ENCODE assay signal across 8 cellular contexts in genomic region chr14:35826952-35827416, GRCh38. TPM values are rescaled to one million over a fixed set of nuclear protein-coding genes. Genes with fewer than 3 reads are reported as not detected.
DNase-seq lines count a peak whose midpoint lies in the region; ATAC-seq and TF ChIP-seq lines count a peak whose summit lies in the region.

No MANE protein-coding gene starts in this region.

- DNase-seq in breast epithelium (ENCODE audit: low spot score in 2 of 2) (no peak), mucosa of descending colon (no peak), GDM1 (lab: John Stamatoyannopoulos, UW) (no peak), DMS53 treated with DMSO at 0.1 percent for 48 hours (lab: John Stamatoyannopoulos, UW; ENCODE audit: unreplicated experiment) (no peak), NCI-H510A (lab: John Stamatoyannopoulos, UW) (no peak)
- DNase-seq in activated CD4-positive, CD25-positive, alpha-beta regulatory T cell treated with anti-CD3 and anti-CD28 coated beads, Interleukin-2, amount 50 U/mL, for 72 hours = no peak

- no peak for TF ChIP-seq POLR2A in breast epithelium (IDR thresholded peaks at IDR 0.05)

- H3K27ac ChIP-seq in 22Rv1 = peak overlapping the region; percentile 96
- H3K27ac ChIP-seq in breast epithelium = peak overlapping the region; percentile 95 to 98

- peak; percentile 0; the same call in 1 of the 2 replicates for TF ChIP-seq CTCF in 22Rv1 (IDR thresholded peaks at IDR 0.05)
- TF ChIP-seq CTCF in breast epithelium (IDR thresholded peaks at IDR 0.05) = no peak
- TF ChIP-seq CTCF in mucosa of descending colon (IDR thresholded peaks at IDR 0.05) = no peak

- no peaks in the 10 kb centered on the region for H3K27me3 ChIP-seq in breast epithelium

- intact Hi-C loops in breast epithelium (cut with DNase I; ENCODE audit: low total_unique reads) = no loop called here
- intact Hi-C loops in mucosa of descending colon (cut with DNase I, micrococcal nuclease) = no loop called here

- H3K9me3 ChIP-seq in breast epithelium (no peaks in the 10 kb centered on the region), mucosa of descending colon (no peaks in the 10 kb centered on the region)

- H3K4me1 ChIP-seq in breast epithelium (no peaks in the 10 kb centered on the region), mucosa of descending colon (ENCODE audit: low read depth) (no peaks in the 10 kb centered on the region)

- no peaks in the 10 kb centered on the region for H3K36me3 ChIP-seq in breast epithelium
- no peaks in the 10 kb centered on the region for H3K36me3 ChIP-seq in mucosa of descending colon (ENCODE audit: low read depth)

- H3K4me3 ChIP-seq in breast epithelium = peak overlapping the region; percentile 63 to 87 (median 85)
- peak overlapping the region; percentile 85 for H3K4me3 ChIP-seq in mucosa of descending colon

- ATAC-seq in HG02852 (IDR thresholded peaks at IDR 0.05; ENCODE audit: unreplicated experiment) (peak; percentile 4), mucosa of descending colon (no peak)

RNA-seq across cellular contexts. Expression of gene BRMS1L, which starts 0.8 kb away (rescaled TPM):
- total RNA-seq in breast epithelium (1 to 10 TPM; 5.9 to 9.1 (median 7.5) TPM), mucosa of descending colon (1 to 10 TPM; 3.0 to 9.4 (median 3.3) TPM)

RNA-seq across cellular contexts. Expression of gene RALGAPA1, which starts 17.9 kb away (rescaled TPM):
- total RNA-seq in breast epithelium (100 to 1,000 TPM in 2 of 3 donors, 10 to 100 TPM in 1; 52.2 to 136 (median 103) TPM), mucosa of descending colon (10 to 100 TPM; 64.4 to 92.1 (median 90.6) TPM)
